1 cellular context compared by ENCODE assay signal in the genomic region with DNA sequence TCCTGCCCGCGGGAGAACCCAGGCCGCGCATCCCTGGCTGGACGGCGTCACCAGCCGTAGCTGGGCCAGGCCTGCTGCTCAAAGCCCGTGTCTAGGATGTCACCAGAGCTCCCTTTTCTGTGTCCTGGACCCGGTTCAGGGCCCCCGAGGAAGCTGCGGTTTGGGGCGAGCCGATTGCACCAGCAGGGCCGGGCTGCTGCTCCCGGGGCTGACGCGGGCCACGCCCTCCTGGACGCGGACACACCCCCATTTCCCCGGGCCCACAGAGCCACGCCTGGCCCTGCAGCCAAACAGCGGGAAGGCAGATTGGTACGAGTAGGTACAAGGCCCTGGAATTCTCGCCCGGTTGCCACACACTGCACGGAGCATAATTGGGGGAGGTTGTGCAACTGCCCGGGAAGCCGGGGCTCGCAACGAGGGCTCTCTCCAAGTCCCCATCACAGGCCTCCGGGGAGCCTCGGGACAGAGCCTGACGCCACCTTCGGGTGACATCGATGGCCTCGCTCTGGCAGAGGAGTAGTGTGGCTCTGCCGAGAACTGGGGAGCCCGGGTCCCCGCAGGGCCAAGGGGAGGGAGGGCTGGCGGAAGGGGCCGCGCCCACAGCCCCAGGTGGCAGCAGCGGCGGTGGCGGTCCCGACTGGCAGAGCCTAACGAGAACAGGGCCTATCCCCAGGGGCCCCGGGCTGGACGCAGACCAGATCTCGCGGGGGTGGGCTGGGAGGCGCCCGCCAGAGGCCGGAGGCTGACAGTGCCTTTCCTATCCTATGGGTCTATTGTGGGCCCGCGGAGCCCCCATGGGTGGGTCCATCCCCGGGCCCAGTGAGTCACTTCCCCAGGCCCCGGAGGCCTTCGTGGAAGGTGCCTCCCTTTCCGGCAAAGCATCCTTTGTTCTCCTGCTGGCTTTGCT.
TF ChIP-seq lines count a peak whose summit lies in the region.

No MANE protein-coding gene starts in this region.

TF ChIP-seq in HEK293, 187 proteins besides CTCF, POLR2A, EP300 and RAD21 (continued from another document):
- TF ChIP-seq, protein P1, sequence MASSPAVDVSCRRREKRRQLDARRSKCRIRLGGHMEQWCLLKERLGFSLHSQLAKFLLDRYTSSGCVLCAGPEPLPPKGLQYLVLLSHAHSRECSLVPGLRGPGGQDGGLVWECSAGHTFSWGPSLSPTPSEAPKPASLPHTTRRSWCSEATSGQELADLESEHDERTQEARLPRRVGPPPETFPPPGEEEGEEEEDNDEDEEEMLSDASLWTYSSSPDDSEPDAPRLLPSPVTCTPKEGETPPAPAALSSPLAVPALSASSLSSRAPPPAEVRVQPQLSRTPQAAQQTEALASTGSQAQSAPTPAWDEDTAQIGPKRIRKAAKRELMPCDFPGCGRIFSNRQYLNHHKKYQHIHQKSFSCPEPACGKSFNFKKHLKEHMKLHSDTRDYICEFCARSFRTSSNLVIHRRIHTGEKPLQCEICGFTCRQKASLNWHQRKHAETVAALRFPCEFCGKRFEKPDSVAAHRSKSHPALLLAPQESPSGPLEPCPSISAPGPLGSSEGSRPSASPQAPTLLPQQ (tag by site-specific recombination; IDR thresholded peaks at IDR 0.05), result peak; percentile 99
- no peak for TF ChIP-seq ZNF157 (tag by site-specific recombination; IDR thresholded peaks at IDR 0.05)
- TF ChIP-seq BCL11B (tag by site-specific recombination; IDR thresholded peaks at IDR 0.05; ENCODE audit: low read depth), result no peak
- no peak for TF ChIP-seq ZNF521 (tag by site-specific recombination; IDR thresholded peaks at IDR 0.05)
- TF ChIP-seq ZNF555 (tag by site-specific recombination; conservative IDR thresholded peaks at IDR 0.05), result no peak
- no peak for TF ChIP-seq ZNF518A (tag by site-specific recombination; conservative IDR thresholded peaks at IDR 0.05; ENCODE audit: low read depth)
- TF ChIP-seq ZNF155 (tag by site-specific recombination; IDR thresholded peaks at IDR 0.05), result no peak
- TF ChIP-seq, protein P2, sequence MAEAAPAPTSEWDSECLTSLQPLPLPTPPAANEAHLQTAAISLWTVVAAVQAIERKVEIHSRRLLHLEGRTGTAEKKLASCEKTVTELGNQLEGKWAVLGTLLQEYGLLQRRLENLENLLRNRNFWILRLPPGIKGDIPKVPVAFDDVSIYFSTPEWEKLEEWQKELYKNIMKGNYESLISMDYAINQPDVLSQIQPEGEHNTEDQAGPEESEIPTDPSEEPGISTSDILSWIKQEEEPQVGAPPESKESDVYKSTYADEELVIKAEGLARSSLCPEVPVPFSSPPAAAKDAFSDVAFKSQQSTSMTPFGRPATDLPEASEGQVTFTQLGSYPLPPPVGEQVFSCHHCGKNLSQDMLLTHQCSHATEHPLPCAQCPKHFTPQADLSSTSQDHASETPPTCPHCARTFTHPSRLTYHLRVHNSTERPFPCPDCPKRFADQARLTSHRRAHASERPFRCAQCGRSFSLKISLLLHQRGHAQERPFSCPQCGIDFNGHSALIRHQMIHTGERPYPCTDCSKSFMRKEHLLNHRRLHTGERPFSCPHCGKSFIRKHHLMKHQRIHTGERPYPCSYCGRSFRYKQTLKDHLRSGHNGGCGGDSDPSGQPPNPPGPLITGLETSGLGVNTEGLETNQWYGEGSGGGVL (tag by site-specific recombination; IDR thresholded peaks at IDR 0.05), result no peak; the same call in 1 of the 2 replicates
- TF ChIP-seq, protein P3, sequence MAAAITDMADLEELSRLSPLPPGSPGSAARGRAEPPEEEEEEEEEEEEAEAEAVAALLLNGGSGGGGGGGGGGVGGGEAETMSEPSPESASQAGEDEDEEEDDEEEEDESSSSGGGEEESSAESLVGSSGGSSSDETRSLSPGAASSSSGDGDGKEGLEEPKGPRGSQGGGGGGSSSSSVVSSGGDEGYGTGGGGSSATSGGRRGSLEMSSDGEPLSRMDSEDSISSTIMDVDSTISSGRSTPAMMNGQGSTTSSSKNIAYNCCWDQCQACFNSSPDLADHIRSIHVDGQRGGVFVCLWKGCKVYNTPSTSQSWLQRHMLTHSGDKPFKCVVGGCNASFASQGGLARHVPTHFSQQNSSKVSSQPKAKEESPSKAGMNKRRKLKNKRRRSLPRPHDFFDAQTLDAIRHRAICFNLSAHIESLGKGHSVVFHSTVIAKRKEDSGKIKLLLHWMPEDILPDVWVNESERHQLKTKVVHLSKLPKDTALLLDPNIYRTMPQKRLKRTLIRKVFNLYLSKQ (tag by site-specific recombination; IDR thresholded peaks at IDR 0.05; ENCODE audit: borderline replicate concordance), result no peak
- TF ChIP-seq, protein P4, sequence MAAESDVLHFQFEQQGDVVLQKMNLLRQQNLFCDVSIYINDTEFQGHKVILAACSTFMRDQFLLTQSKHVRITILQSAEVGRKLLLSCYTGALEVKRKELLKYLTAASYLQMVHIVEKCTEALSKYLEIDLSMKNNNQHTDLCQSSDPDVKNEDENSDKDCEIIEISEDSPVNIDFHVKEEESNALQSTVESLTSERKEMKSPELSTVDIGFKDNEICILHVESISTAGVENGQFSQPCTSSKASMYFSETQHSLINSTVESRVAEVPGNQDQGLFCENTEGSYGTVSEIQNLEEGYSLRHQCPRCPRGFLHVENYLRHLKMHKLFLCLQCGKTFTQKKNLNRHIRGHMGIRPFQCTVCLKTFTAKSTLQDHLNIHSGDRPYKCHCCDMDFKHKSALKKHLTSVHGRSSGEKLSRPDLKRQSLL (tag by site-specific recombination; IDR thresholded peaks at IDR 0.05), result no peak
- no peak for TF ChIP-seq ZNF621 (tag by site-specific recombination; IDR thresholded peaks at IDR 0.05)
